ENCODE assay signal across 17 cellular contexts in genomic region chr17:61253937-61254677, GRCh38.
DNase-seq lines count a peak whose midpoint lies in the region; ATAC-seq and TF ChIP-seq lines count a peak whose summit lies in the region.
"Had no signal": no experiment of that assay in that cellular context is flagged by ENCODE, and none has a peak within 500 bp of the region (broad histone marks: within the 10 kb centered on the region; RNA-seq: fewer than 3 reads in every experiment).

No MANE protein-coding gene starts in this region.

- no peak overlapping the region for H3K23ac ChIP-seq in mesendoderm (ENCODE audit: low read length)

- ATAC-seq in Right ventricle myocardium superior (ENCODE audit: poor library complexity), result no peak
- ATAC-seq in aorta (ENCODE audit: low FRiP score), result no peak

- DNase-seq in left ventricle myocardium inferior, result no peak
- DNase-seq in Right ventricle myocardium superior, result no peak
- DNase-seq in ascending aorta (ENCODE audit: low spot score in 2 of 2), result no peak
- DNase-seq in mesendoderm, result no peak
- DNase-seq in type B pancreatic cell (ENCODE audit: extremely low spot score, unreplicated experiment), result no peak
- DNase-seq in HUDEP-2 (lab: John Stamatoyannopoulos, UW; ENCODE audit: unreplicated experiment in 76 of 76), result no peak
- no peak for DNase-seq in inferior parietal cortex (ENCODE audit: extremely low spot score)
- DNase-seq in aorta, result no peak
- DNase-seq: activated CD4-positive, alpha-beta T cell treated with anti-CD3 and anti-CD28 coated beads, Interleukin-2, amount 10 ng/mL, durations not matched to agents 24 days and 14 days; activated naive CD4-positive, alpha-beta T cell treated with anti-CD3 and anti-CD28 coated beads for 36 hours; brain microvascular endothelial cell; GM23248; NCI-H2107; NCI-H748 treated with DMSO at 0.1 percent for 48 hours had no signal

- H3K36me3 ChIP-seq in left ventricle myocardium inferior (no peaks in the 10 kb centered on the region), ascending aorta (no peaks in the 10 kb centered on the region), mesendoderm (ENCODE audit: control insufficient read depth, insufficient read depth, low read length) (no peaks in the 10 kb centered on the region), aorta (ENCODE audit: control insufficient read depth in 1 of 2, insufficient read depth in 2 of 2, low read length in 1 of 2) (no peaks in the 10 kb centered on the region)
- H3K36me3 ChIP-seq: brain microvascular endothelial cell had no signal

- H3K36me3 Mint-ChIP-seq in type B pancreatic cell, result peaks cover 4% of the 10 kb centered on the region

- H3K4me3 ChIP-seq in left ventricle myocardium inferior (no peak overlapping the region), ascending aorta (no peak overlapping the region), mesendoderm (ENCODE audit: low read length) (no peak overlapping the region), aorta (ENCODE audit: low read length in 2 of 2) (no peak overlapping the region)
- H3K4me3 ChIP-seq: GM23248 had no signal

- no peak overlapping the region for H2BK120ac ChIP-seq in mesendoderm (ENCODE audit: low read depth, low read length)

- H3K56ac ChIP-seq in mesendoderm (ENCODE audit: low read length), result no peak overlapping the region

- H3K27me3 Mint-ChIP-seq in type B pancreatic cell, result no peaks in the 10 kb centered on the region
- H3K27me3 Mint-ChIP-seq: activated CD4-positive, alpha-beta T cell treated with anti-CD3 and anti-CD28 coated beads, Interleukin-2, amount 10 ng/mL, durations not matched to agents 24 days and 14 days; progenitor cell of endocrine pancreas; stimulated activated naive CD8-positive, alpha-beta T cell treated with anti-CD3 and anti-CD28 coated beads, Interleukin-15, Interleukin-2, amounts not matched to agents 100 ng/mL and 50 ng/mL, for 24 hours had no signal

- H3K9me3 ChIP-seq in left ventricle myocardium inferior (replicated peaks) (no peaks in the 10 kb centered on the region), ascending aorta (no peaks in the 10 kb centered on the region), aorta (ENCODE audit: control insufficient read depth, low read length) (no peaks in the 10 kb centered on the region)
- H3K9me3 ChIP-seq: Caco-2 had no signal

- H2BK5ac ChIP-seq in mesendoderm (ENCODE audit: low read length), result no peak overlapping the region

- H3K9me3 Mint-ChIP-seq in type B pancreatic cell, result no peaks in the 10 kb centered on the region
- H3K9me3 Mint-ChIP-seq: activated naive CD4-positive, alpha-beta T cell treated with anti-CD3 and anti-CD28 coated beads for 36 hours; stimulated activated naive CD8-positive, alpha-beta T cell treated with anti-CD3 and anti-CD28 coated beads, Interleukin-15, Interleukin-2, amounts not matched to agents 100 ng/mL and 50 ng/mL, for 24 hours had no signal

- no CpG with 5 or more reads among the region's 12 CpGs for WGBS in mesendoderm (ENCODE audit: extremely low coverage, insufficient coverage, low lambda C conversion rate)
- 78 to 88% methylated on average over 12 of the region's 12 CpGs for WGBS in aorta, 2 donors

- H3K27me3 ChIP-seq in left ventricle myocardium inferior (ENCODE audit: low read depth), result no peaks in the 10 kb centered on the region
- H3K27me3 ChIP-seq in ascending aorta, result no peaks in the 10 kb centered on the region
- H3K27me3 ChIP-seq in mesendoderm (ENCODE audit: insufficient read depth, low read length, poor library complexity), result no peaks in the 10 kb centered on the region
- no peaks in the 10 kb centered on the region for H3K27me3 ChIP-seq in aorta (ENCODE audit: control insufficient read depth in 1 of 2, insufficient read depth in 2 of 2, low read length in 1 of 2)
- H3K27me3 ChIP-seq: brain microvascular endothelial cell had no signal

- no peak overlapping the region for H2BK15ac ChIP-seq in mesendoderm (replicated peaks; ENCODE audit: low read depth)

- no peak overlapping the region for H4K5ac ChIP-seq in mesendoderm (ENCODE audit: low read length)

- no peak overlapping the region for H2AK5ac ChIP-seq in mesendoderm (ENCODE audit: low read length)

- H3K4me1 ChIP-seq in left ventricle myocardium inferior, result peaks cover 44% of the 10 kb centered on the region
- peaks cover 6 to 47% of the 10 kb centered on the region in 2 donors for H3K4me1 ChIP-seq in ascending aorta
- H3K4me1 ChIP-seq in mesendoderm (ENCODE audit: control insufficient read depth, low read depth, low read length), result no peaks in the 10 kb centered on the region
- H3K4me1 ChIP-seq in aorta (ENCODE audit: control insufficient read depth in 1 of 2, insufficient read depth in 2 of 2, low read length in 2 of 2), result peaks cover 8 to 9% of the 10 kb centered on the region in 2 donors

- peak overlapping the region; percentile 78 for H3K27ac ChIP-seq in left ventricle myocardium inferior (replicated peaks)
- peak overlapping the region; percentile 58 to 91 for H3K27ac ChIP-seq in ascending aorta
- H3K27ac ChIP-seq in mesendoderm (ENCODE audit: low read depth, low read length), result no peak overlapping the region
- no peak overlapping the region for H3K27ac ChIP-seq in aorta (ENCODE audit: low read depth in 1 of 2, low read length in 2 of 2)
- H3K27ac ChIP-seq: brain microvascular endothelial cell, GM23248 had no signal

- no peak for TF ChIP-seq CTCF in left ventricle myocardium inferior (IDR thresholded peaks at IDR 0.05; ENCODE audit: borderline replicate concordance)
- no peak for TF ChIP-seq CTCF in ascending aorta (IDR thresholded peaks at IDR 0.05)
- no peak for TF ChIP-seq CTCF in type B pancreatic cell (conservative IDR thresholded peaks at IDR 0.05)

- no peaks in the 10 kb centered on the region for H3K79me1 ChIP-seq in mesendoderm (ENCODE audit: low read length)

- H4K8ac ChIP-seq in mesendoderm (ENCODE audit: low read depth, low read length), result no peak overlapping the region

- H3K79me2 ChIP-seq in mesendoderm (ENCODE audit: control insufficient read depth, insufficient read depth, low read length), result no peaks in the 10 kb centered on the region

- H3K4me2 ChIP-seq in mesendoderm (ENCODE audit: low read length), result no peak overlapping the region

- no peak overlapping the region for H3K9ac ChIP-seq in mesendoderm (ENCODE audit: low read length)
- H3K9ac ChIP-seq: GM23248 had no signal

- H3K4me3 Mint-ChIP-seq in type B pancreatic cell, result peak overlapping the region; percentile 23
- H3K4me3 Mint-ChIP-seq: activated CD4-positive, alpha-beta T cell treated with anti-CD3 and anti-CD28 coated beads, Interleukin-2, amount 10 ng/mL, durations not matched to agents 24 days and 14 days; activated naive CD4-positive, alpha-beta T cell treated with anti-CD3 and anti-CD28 coated beads for 36 hours; stimulated activated naive CD8-positive, alpha-beta T cell treated with anti-CD3 and anti-CD28 coated beads, Interleukin-15, Interleukin-2, amounts not matched to agents 100 ng/mL and 50 ng/mL, for 24 hours had no signal

- no peak overlapping the region for H3K27ac Mint-ChIP-seq in type B pancreatic cell
- H3K27ac Mint-ChIP-seq: activated CD4-positive, alpha-beta T cell treated with anti-CD3 and anti-CD28 coated beads, Interleukin-2, amount 10 ng/mL, durations not matched to agents 24 days and 14 days; activated naive CD4-positive, alpha-beta T cell treated with anti-CD3 and anti-CD28 coated beads for 36 hours; progenitor cell of endocrine pancreas; stimulated activated naive CD8-positive, alpha-beta T cell treated with anti-CD3 and anti-CD28 coated beads, Interleukin-15, Interleukin-2, amounts not matched to agents 100 ng/mL and 50 ng/mL, for 24 hours had no signal

- intact Hi-C loops in left ventricle myocardium inferior (cut with micrococcal nuclease) (no loop called here), Right ventricle myocardium superior (cut with DNase I) (no loop called here), ascending aorta (cut with DNase I) (loop anchor here (2.0 to 5.0 kb wide), 3 partner anchors 61 to 813 kb away; partner anchors contain the start of genes MED13 and TBX2), aorta (cut with DNase I) (loop anchor here in 1 of 2 donors (5.0 to 10.0 kb wide), 2 partner anchors 52 to 61 kb away; no protein-coding TSS in a partner anchor)

- H3K4me1 Mint-ChIP-seq in type B pancreatic cell (ENCODE audit: unreplicated experiment), result peaks cover 58% of the 10 kb centered on the region

- peak overlapping the region; percentile 60 for H3K18ac ChIP-seq in mesendoderm (ENCODE audit: low read length)

- H3K4ac ChIP-seq in mesendoderm (ENCODE audit: low read depth, low read length), result no peak overlapping the region

Comparison
In these comparisons a context has a peak if more than half of its experiments do, and no peak if none do; other contexts are left out.
1. H3K27ac ChIP-seq: peak in left ventricle myocardium inferior (single experiment) and ascending aorta (2 of 2); none in mesendoderm (single experiment) and aorta (0 of 2).